ENCODE assay signal across 8 cellular contexts in the genomic region with DNA sequence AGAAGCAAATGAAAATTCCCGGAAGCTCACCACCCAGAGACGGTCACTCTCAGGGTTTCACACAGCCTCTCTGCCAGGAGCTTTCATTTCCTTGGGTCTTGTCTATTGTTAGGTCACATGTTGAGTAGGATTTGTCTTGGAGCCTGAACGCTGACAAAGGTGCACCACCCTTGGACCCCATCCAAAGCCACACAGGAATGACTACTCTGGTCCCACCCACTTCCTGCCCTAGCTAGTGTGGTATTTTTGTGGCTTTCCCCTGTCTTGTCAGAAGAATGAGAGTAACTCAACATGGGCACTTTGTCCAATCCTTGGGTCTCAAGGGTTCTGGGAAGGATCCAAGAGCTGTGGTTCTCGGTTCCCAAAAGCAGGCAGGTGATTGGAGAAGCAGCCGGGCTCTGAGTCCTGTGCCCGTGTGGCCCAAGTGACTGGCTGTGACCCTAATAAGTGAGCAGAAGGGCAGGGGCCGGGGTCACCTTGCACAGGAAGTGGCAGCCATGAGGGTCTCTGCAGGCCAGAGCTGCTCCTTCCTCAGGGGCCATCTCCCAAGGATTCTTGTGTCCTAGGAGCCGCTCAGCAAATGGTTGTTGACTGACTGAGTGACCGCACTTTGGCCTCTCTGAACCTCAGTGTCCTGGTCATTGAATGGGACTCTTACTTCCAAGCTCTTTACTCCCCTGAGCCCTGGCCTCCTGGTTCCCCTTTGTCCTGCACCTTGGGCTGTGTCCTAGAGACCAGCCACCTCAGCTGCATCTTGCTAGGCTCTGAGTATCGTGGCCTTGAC. TPM values are rescaled to one million over a fixed set of nuclear protein-coding genes. Genes with fewer than 3 reads are reported as not detected.
DNase-seq lines count a peak whose midpoint lies in the region; ATAC-seq and TF ChIP-seq lines count a peak whose summit lies in the region.

No MANE protein-coding gene starts in this region.

- no peak overlapping the region for H3K4me3 ChIP-seq in epithelial cell of esophagus (ENCODE audit: low read length)

- peak; percentile 74 for ATAC-seq in GM18868 (IDR thresholded peaks at IDR 0.05; ENCODE audit: unreplicated experiment)
- no peak for ATAC-seq in GM18858 (IDR thresholded peaks at IDR 0.05; ENCODE audit: unreplicated experiment)

- DNase-seq in M059J (ENCODE audit: low read depth): peak; percentile 92
- peak; percentile 79 to 88 for DNase-seq in activated CD4-positive, alpha-beta T cell treated with anti-CD3 and anti-CD28 coated beads, Interleukin-2, amount 50 U/mL, for 48 hours
- peak; percentile 85 for DNase-seq in epithelial cell of esophagus (ENCODE audit: low read depth)
- DNase-seq in stimulated activated CD4-positive, alpha-beta T cell treated with anti-CD3 and anti-CD28 coated beads, TNF-alpha, amount 100 ng/mL, for 1 hour (ENCODE audit: low read depth in 3 of 3, low spot score in 1 of 3): peak; percentile 42 to 70 (median 60)
- no peak for DNase-seq in cerebellum (ENCODE audit: low spot score)
- no peak for DNase-seq in cortex of kidney (lab: John Stamatoyannopoulos, UW)

- TF ChIP-seq CTCF in epithelial cell of esophagus (IDR thresholded peaks at IDR 0.05; ENCODE audit: insufficient read depth, low read depth, low read length, missing control alignments): no peak

RNA-seq across cellular contexts. Expression of gene FGD3, which starts 6.9 kb away (rescaled TPM):
- total RNA-seq in M059J (2014; rRNA removed; shearing (Covaris generic)): 0.20 TPM in 1 of 2 replicates, not detected in the other
- 1.5 TPM for total RNA-seq in cerebellum

Comparison
In these comparisons a context has a peak if more than half of its experiments do, and no peak if none do; other contexts are left out.
1. DNase-seq: peak in M059J (single experiment), activated CD4-positive, alpha-beta T cell treated with anti-CD3 and anti-CD28 coated beads, Interleukin-2, amount 50 U/mL, for 48 hours (2 of 2), epithelial cell of esophagus (single experiment) and stimulated activated CD4-positive, alpha-beta T cell treated with anti-CD3 and anti-CD28 coated beads, TNF-alpha, amount 100 ng/mL, for 1 hour (3 of 3); none in cerebellum (single experiment) and cortex of kidney (single experiment).